In the genomic region with DNA sequence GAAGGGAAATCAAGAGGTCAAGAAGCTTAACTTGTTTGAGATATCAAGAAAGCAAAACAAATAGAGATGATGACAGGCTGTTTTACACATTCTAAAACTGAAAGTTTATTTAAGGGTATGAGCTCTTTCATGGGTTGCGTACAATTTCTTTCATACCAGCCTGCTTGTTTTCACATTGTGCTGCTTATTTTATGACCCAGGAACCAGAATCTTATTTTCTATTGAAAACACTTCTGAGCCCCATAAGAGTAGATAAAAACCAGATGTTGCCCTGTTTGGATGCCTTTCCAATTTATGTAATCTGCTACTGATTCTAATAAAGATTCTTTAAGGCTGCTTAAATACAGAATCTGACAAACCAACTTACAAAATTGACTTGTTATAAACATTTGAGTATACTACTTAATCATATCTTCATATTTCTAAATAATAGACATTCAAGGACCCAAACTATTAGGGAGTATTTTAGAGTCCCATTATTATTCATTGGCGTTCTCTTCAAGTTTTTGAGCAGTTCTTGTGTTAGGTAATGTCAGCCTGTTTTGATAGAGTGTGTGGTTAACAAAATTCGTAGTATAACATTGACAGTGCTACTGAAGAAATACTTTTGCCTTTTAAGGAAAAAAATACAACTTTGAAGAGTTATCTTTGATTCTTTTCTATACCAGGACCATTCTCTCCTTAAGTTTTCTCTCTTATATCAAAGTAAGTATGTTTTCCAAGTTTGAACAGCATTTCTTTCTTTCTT, we compare ENCODE assay signal across 11 cellular contexts.
A peak's percentile ranks its signal among the peaks of the same experiment; 100 is the strongest.
DNase-seq lines count a peak whose midpoint lies in the region; ATAC-seq, FAIRE-seq and TF ChIP-seq lines count a peak whose summit lies in the region.
"Had no signal": no experiment of that assay in that cellular context is flagged by ENCODE, and none has a peak within 500 bp of the region (broad histone marks: within the 10 kb centered on the region; RNA-seq: fewer than 3 reads in every experiment).

No MANE protein-coding gene starts in this region.

- no peak overlapping the region for H2BK15ac ChIP-seq in IMR-90 (ENCODE audit: low read depth, low read length)

- CTCF ChIA-PET in A549 (lab: Yijun Ruan, JAX) (no interaction called here), IMR-90 (lab: Yijun Ruan, JAX) (no interaction called here)

- no peak overlapping the region for H3K23ac ChIP-seq in IMR-90 (ENCODE audit: low read depth, low read length)

- no peaks in the 10 kb centered on the region for H3K9me3 ChIP-seq in A549
- H3K9me3 ChIP-seq in IMR-90 (ENCODE audit: control insufficient read depth, insufficient read depth, low read length) = no peaks in the 10 kb centered on the region
- H3K9me3 ChIP-seq in right cardiac atrium (ENCODE audit: control insufficient read depth, low read length) = no peaks in the 10 kb centered on the region
- no peaks in the 10 kb centered on the region for H3K9me3 ChIP-seq in BE2C
- H3K9me3 ChIP-seq: HAP-1 had no signal

- no peak overlapping the region for H2AK9ac ChIP-seq in IMR-90 (replicated peaks; ENCODE audit: low read depth, low read length, poor library complexity)

- H3K4me3 ChIP-seq in A549 (no peak overlapping the region), IMR-90 (ENCODE audit: insufficient read depth, low read depth, low read length) (no peak overlapping the region), right cardiac atrium (ENCODE audit: low read length) (peak overlapping the region; percentile 15), BE2C (ENCODE audit: low read depth, low read length) (no peak overlapping the region)
- H3K4me3 ChIP-seq: HAP-1 had no signal

- H3K4ac ChIP-seq in IMR-90 (ENCODE audit: low read depth, low read length) = no peak overlapping the region

- no peak overlapping the region for H3K27ac ChIP-seq in A549
- H3K27ac ChIP-seq in IMR-90 (ENCODE audit: insufficient read depth, low read length) = peak overlapping the region; percentile 49; the same call in 1 of the 2 replicates
- H3K27ac ChIP-seq in right cardiac atrium (ENCODE audit: low read length) = no peak overlapping the region

- peak overlapping the region; percentile 55 for H3K18ac ChIP-seq in IMR-90 (ENCODE audit: low read depth, low read length)

- no peaks in the 10 kb centered on the region for H3K27me3 ChIP-seq in IMR-90 (ENCODE audit: control insufficient read depth, insufficient read depth, low read length)
- H3K27me3 ChIP-seq in right cardiac atrium (ENCODE audit: control insufficient read depth, insufficient read depth) = no peaks in the 10 kb centered on the region
- H3K27me3 ChIP-seq in BE2C = no peaks in the 10 kb centered on the region

- TF ChIP-seq POLR2A in A549 (IDR thresholded peaks at IDR 0.05; ENCODE audit: low read length) = no peak
- no peak for TF ChIP-seq POLR2A in IMR-90 (IDR thresholded peaks at IDR 0.05; ENCODE audit: low read depth, low read length)

- DNase-seq in A549 (ENCODE audit: low read depth in 1 of 2, low spot score in 1 of 2) = no peak
- peak; percentile 43 for DNase-seq in IMR-90
- no peak for DNase-seq in right cardiac atrium
- DNase-seq in AG20443 (ENCODE audit: low spot score) = no peak
- DNase-seq in BE2C = no peak
- DNase-seq in NCI-H2227 treated with DMSO at 0.1 percent for 48 hours (lab: John Stamatoyannopoulos, UW) = no peak
- no peak for DNase-seq in NCI-H748 treated with DMSO at 0.1 percent for 48 hours (lab: John Stamatoyannopoulos, UW)
- DNase-seq: stimulated activated CD4-positive, alpha-beta T cell treated with anti-CD3 and anti-CD28 coated beads, Interleukin-4, amount 100 ng/mL, for 4 hours had no signal

- POLR2A ChIA-PET in A549 (lab: Yijun Ruan, JAX) = no interaction called here
- POLR2A ChIA-PET in IMR-90 (lab: Charles Lee; ENCODE audit: unreplicated experiment) = interaction anchor here (0.6 kb wide), 1 partner anchor 42 kb away, joined by 5 read pairs; no protein-coding TSS in a partner anchor

- ATAC-seq in A549 (no peak), GM21447 (IDR thresholded peaks at IDR 0.05; ENCODE audit: unreplicated experiment) (peak; percentile 76), IMR-90 (ENCODE audit: low read depth) (peak; percentile 63), right cardiac atrium (peak in 1 of 2 donors; percentile 45)

- no peak overlapping the region for H4K91ac ChIP-seq in IMR-90 (ENCODE audit: insufficient read depth, low read depth, low read length)

- in situ Hi-C loops in IMR-90 (cut with MboI; ENCODE audit: low sequenced_read_pairs) = no loop called here

- no peak overlapping the region for H3K56ac ChIP-seq in IMR-90 (ENCODE audit: extremely low read depth, insufficient read depth, low read length)

- no peak overlapping the region for H3K14ac ChIP-seq in IMR-90 (replicated peaks; ENCODE audit: low read depth, low read length)

- peak overlapping the region; percentile 51 for H2BK5ac ChIP-seq in IMR-90 (ENCODE audit: low read depth, low read length, poor library complexity, severe bottlenecking)

- no peak for FAIRE-seq in A549 (lab: Jason Lieb, UNC)
- FAIRE-seq: A204.1 had no signal

- TF ChIP-seq CTCF in A549 (IDR thresholded peaks at IDR 0.05) (no peak), IMR-90 (conservative IDR thresholded peaks at IDR 0.05; ENCODE audit: low read depth, low read length) (no peak), BE2C (IDR thresholded peaks at IDR 0.05; ENCODE audit: low read depth, low read length) (no peak)

- H2AFZ ChIP-seq in IMR-90 (replicated peaks; ENCODE audit: low read length, poor library complexity) = no peak overlapping the region

- H3K9me1 ChIP-seq in IMR-90 (ENCODE audit: insufficient read depth, low read length) = peaks cover 5% of the 10 kb centered on the region; the same call in 1 of the 2 replicates

- peaks cover 63% of the 10 kb centered on the region for H3K4me1 ChIP-seq in A549
- H3K4me1 ChIP-seq in IMR-90 (ENCODE audit: control insufficient read depth, insufficient read depth, low read length) = peaks cover 14% of the 10 kb centered on the region
- H3K4me1 ChIP-seq in right cardiac atrium (ENCODE audit: control insufficient read depth, insufficient read depth, low read length) = peaks cover 8% of the 10 kb centered on the region
- H3K4me1 ChIP-seq in BE2C = peaks cover 4% of the 10 kb centered on the region; the same call in 1 of the 2 replicates

- peaks cover 3% of the 10 kb centered on the region; the same call in 1 of the 2 replicates for H3K36me3 ChIP-seq in IMR-90 (ENCODE audit: control insufficient read depth, insufficient read depth, low read length)
- H3K36me3 ChIP-seq in BE2C = peaks cover 4% of the 10 kb centered on the region; the same call in 1 of the 2 replicates
- H3K36me3 ChIP-seq: HAP-1 had no signal

- TF ChIP-seq EP300 in A549 (IDR thresholded peaks at IDR 0.05) = no peak

- dilution Hi-C loops in IMR-90 (cut with HindIII; ENCODE audit: low sequenced_read_pairs, unreplicated experiment) = no loop called here

- peaks cover 33 to 63% of the 10 kb centered on the region in 2 experiments for H3K79me1 ChIP-seq in IMR-90 (ENCODE audit: low read depth in 1 of 2, low read length in 2 of 2)

- H4K20me1 ChIP-seq in IMR-90 (ENCODE audit: insufficient read depth, low read length) = no peaks in the 10 kb centered on the region

- H4K5ac ChIP-seq in IMR-90 (ENCODE audit: low read depth, low read length) = no peak overlapping the region

- no peak overlapping the region for H2AK5ac ChIP-seq in IMR-90 (ENCODE audit: low read depth, low read length)

- H4K8ac ChIP-seq in IMR-90 (ENCODE audit: low read depth in 2 of 2, low read length in 2 of 2) = no peak overlapping the region; a peak in 1 of 4 replicates

- H2BK120ac ChIP-seq in IMR-90 (ENCODE audit: low read depth, low read length) = no peak overlapping the region; the same call in 1 of the 2 replicates

- H2BK20ac ChIP-seq in IMR-90 (ENCODE audit: low read depth, low read length) = no peak overlapping the region

- no peak overlapping the region; the same call in 1 of the 2 replicates for H3K9ac ChIP-seq in IMR-90 (ENCODE audit: low read depth, low read length)

- TF ChIP-seq RAD21 in A549 (conservative IDR thresholded peaks at IDR 0.05 in 1 of 2, IDR thresholded peaks at IDR 0.05 in 1 of 2) (no peak), IMR-90 (IDR thresholded peaks at IDR 0.05; ENCODE audit: low read length) (no peak)

- intact Hi-C loops in IMR-90 (cut with micrococcal nuclease) (no loop called here), right cardiac atrium (cut with DNase I) (loop anchor here in 1 of 4 donors (10.0 kb wide), 1 partner anchor 49 kb away; no protein-coding TSS in a partner anchor)

- BruUV-seq in IMR-90 (replicated peaks; lab: Mats Ljungman, UMichigan) = no TSS peak

- 79% methylated on average over 3 of the region's 3 CpGs for WGBS in A549 (ENCODE audit: missing lambda C conversion rate)
- WGBS in IMR-90 (ENCODE audit: extremely low coverage in 2 of 2, insufficient read length in 1 of 2), 2 experiments = no CpG with 5 or more reads among the region's 3 CpGs
- WGBS in right cardiac atrium = 38% methylated on average over 3 of the region's 3 CpGs

- 0 out of 3 replicates have a peak overlapping the region, but pooled peaks have one; percentile 27 for H3K4me2 ChIP-seq in A549
- H3K4me2 ChIP-seq in IMR-90 (ENCODE audit: low read depth, low read length) = peak overlapping the region; percentile 61; the same call in 1 of the 2 replicates

TF ChIP-seq in A549, 52 proteins besides CTCF, POLR2A, EP300 and RAD21 (continues in another document):
- TF ChIP-seq RCOR1 (IDR thresholded peaks at IDR 0.05; ENCODE audit: low read depth, low read length) = no peak
- TF ChIP-seq MAFK (IDR thresholded peaks at IDR 0.05; ENCODE audit: partially characterized antibody) = no peak
- TF ChIP-seq BHLHE40 (IDR thresholded peaks at IDR 0.05; ENCODE audit: low read depth, low read length) = no peak
- TF ChIP-seq FOSB (CRISPR knock-in tag; IDR thresholded peaks at IDR 0.05) = no peak
- TF ChIP-seq ZSCAN20 (CRISPR knock-in tag; IDR thresholded peaks at IDR 0.05) = no peak
- TF ChIP-seq ESRRA (IDR thresholded peaks at IDR 0.05; ENCODE audit: borderline replicate concordance, low read length) = no peak
- TF ChIP-seq KDM5A (IDR thresholded peaks at IDR 0.05) = no peak

TF ChIP-seq in IMR-90, 13 proteins besides CTCF, POLR2A, EP300 and RAD21 (continues in another document):
- TF ChIP-seq SMC3 (IDR thresholded peaks at IDR 0.05; ENCODE audit: low read depth, low read length) = no peak
- TF ChIP-seq, protein P1, sequence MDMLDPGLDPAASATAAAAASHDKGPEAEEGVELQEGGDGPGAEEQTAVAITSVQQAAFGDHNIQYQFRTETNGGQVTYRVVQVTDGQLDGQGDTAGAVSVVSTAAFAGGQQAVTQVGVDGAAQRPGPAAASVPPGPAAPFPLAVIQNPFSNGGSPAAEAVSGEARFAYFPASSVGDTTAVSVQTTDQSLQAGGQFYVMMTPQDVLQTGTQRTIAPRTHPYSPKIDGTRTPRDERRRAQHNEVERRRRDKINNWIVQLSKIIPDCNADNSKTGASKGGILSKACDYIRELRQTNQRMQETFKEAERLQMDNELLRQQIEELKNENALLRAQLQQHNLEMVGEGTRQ (IDR thresholded peaks at IDR 0.05; ENCODE audit: low read depth, low read length) = no peak
- TF ChIP-seq MAZ (IDR thresholded peaks at IDR 0.05; ENCODE audit: borderline replicate concordance, low read depth, low read length) = no peak
- no peak for TF ChIP-seq CEBPB (IDR thresholded peaks at IDR 0.05; ENCODE audit: low read depth, low read length)
- no peak for TF ChIP-seq RFX5 (IDR thresholded peaks at IDR 0.05; ENCODE audit: low read depth, low read length)
- no peak for TF ChIP-seq NFE2L2 (IDR thresholded peaks at IDR 0.05; ENCODE audit: low read depth, low read length)
- no peak for TF ChIP-seq RCOR1 (IDR thresholded peaks at IDR 0.05; ENCODE audit: insufficient replicate concordance, low read length)

Comparison
In these comparisons a context has a peak if more than half of its experiments do, and no peak if none do; other contexts are left out.
1. ATAC-seq: peak in GM21447 (single experiment) and IMR-90 (single experiment); none in A549 (0 of 2).